In genomic region chr17:58334661-58335060, GRCh38 we compare ENCODE assay signal across 11 cellular contexts. TPM values are rescaled to one million over a fixed set of nuclear protein-coding genes. Genes with fewer than 3 reads are reported as not detected.
DNase-seq lines count a peak whose midpoint lies in the region; ATAC-seq and TF ChIP-seq lines count a peak whose summit lies in the region.
"Had no signal": no experiment of that assay in that cellular context is flagged by ENCODE, and none has a peak within 500 bp of the region (broad histone marks: within the 10 kb centered on the region; RNA-seq: fewer than 3 reads in every experiment).

No MANE protein-coding gene starts in this region.

- H3K4me3 ChIP-seq in GM12865 (ENCODE audit: low read depth, low read length), result peak overlapping the region; percentile 94
- peak overlapping the region; percentile 40 to 54 for H3K4me3 ChIP-seq in duodenal mucosa (ENCODE audit: low read depth in 1 of 2, low read length in 2 of 2)
- no peak overlapping the region for H3K4me3 ChIP-seq in sigmoid colon

- H3K27ac ChIP-seq in duodenal mucosa (ENCODE audit: low read depth, low read length) (peak overlapping the region; percentile 90), sigmoid colon (peak overlapping the region in 1 of 4 donors; percentile 88)

- TF ChIP-seq EP300 in sigmoid colon (IDR thresholded peaks at IDR 0.05), result no peak

- no peaks in the 10 kb centered on the region for H3K27me3 ChIP-seq in duodenal mucosa (ENCODE audit: control insufficient read depth in 1 of 2, insufficient read depth in 2 of 2, low read length in 2 of 2)
- H3K27me3 ChIP-seq in sigmoid colon, result peaks cover 0 to 32% (median 0%) of the 10 kb centered on the region in 3 donors

- no peak for ATAC-seq in HG02798 (IDR thresholded peaks at IDR 0.05; ENCODE audit: poor library complexity, unreplicated experiment)
- ATAC-seq: PC-3 had no signal

- intact Hi-C loops in sigmoid colon (cut with DNase I), result no loop called here

- no peak for TF ChIP-seq POLR2A in sigmoid colon (IDR thresholded peaks at IDR 0.05)

- WGBS in sigmoid colon, 2 donors, result 63 to 83% methylated on average over 9 of the region's 9 CpGs

- peaks cover 5 to 6% of the 10 kb centered on the region in 2 donors for H3K36me3 ChIP-seq in duodenal mucosa (ENCODE audit: control insufficient read depth in 1 of 2, insufficient read depth in 2 of 2, low read length in 2 of 2)
- no peaks in the 10 kb centered on the region for H3K36me3 ChIP-seq in sigmoid colon

- TF ChIP-seq CTCF in GM12865 (IDR thresholded peaks at IDR 0.05; ENCODE audit: insufficient read depth, low read depth, low read length, missing control alignments) (no peak), sigmoid colon (IDR thresholded peaks at IDR 0.05) (no peak)

- H3K4me1 ChIP-seq in duodenal mucosa (ENCODE audit: control insufficient read depth in 1 of 2, insufficient read depth in 2 of 2, low read length in 2 of 2) (peaks cover 49 to 54% of the 10 kb centered on the region in 2 donors), sigmoid colon (peaks cover 0 to 38% (median 30%) of the 10 kb centered on the region in 4 donors)

- peak overlapping the region; percentile 47 to 70 for H3K9ac ChIP-seq in duodenal mucosa (ENCODE audit: low read depth in 1 of 2, low read length in 2 of 2)

- H3K9me3 ChIP-seq in duodenal mucosa (ENCODE audit: control insufficient read depth in 1 of 2, low read length in 2 of 2), result no peaks in the 10 kb centered on the region
- no peaks in the 10 kb centered on the region for H3K9me3 ChIP-seq in sigmoid colon

- peak; percentile 57 for DNase-seq in GM12865 (ENCODE audit: low read depth)
- DNase-seq in NAMALWA (ENCODE audit: low spot score), result peak; percentile 53
- peak; percentile 56 for DNase-seq in sigmoid colon
- no peak for DNase-seq in ureter (ENCODE audit: low spot score)
- DNase-seq in NCI-H2196 treated with DMSO at 0.1 percent for 48 hours (lab: John Stamatoyannopoulos, UW; ENCODE audit: unreplicated experiment), result no peak
- DNase-seq: nucleus accumbens, PC-3 had no signal

RNA-seq across cellular contexts. Expression of gene TSPOAP1, which starts 6.1 kb away (rescaled TPM):
- total RNA-seq in sigmoid colon (10 to 100 TPM; 12.5 to 28.4 (median 17.0) TPM), ureter (21.0 TPM)
- 1 to 10 TPM in 2 of 3 donors, under 1 TPM in 1; 0.69 to 7.2 (median 3.6) TPM for polyA plus RNA-seq in sigmoid colon
- total RNA-seq: endothelial cell of umbilical vein, H4 had no signal
- polyA plus RNA-seq: endothelial cell of umbilical vein had no signal

RNA-seq across cellular contexts. Expression of gene SUPT4H1, which starts 17.3 kb away (rescaled TPM):
- total RNA-seq in sigmoid colon (10 to 100 TPM; 50.5 to 65.3 (median 57.4) TPM), ureter (55.2 TPM)
- polyA plus RNA-seq in sigmoid colon, result 100 to 1,000 TPM in 1 of 3 donors, 10 to 100 TPM in 2; 90.1 to 114 (median 99.3) TPM

RNA-seq across cellular contexts. Expression of gene MPO, which starts 53.9 kb away (rescaled TPM):
- under 1 TPM in 1 of 4 donors, not detected in 3; 0.36 TPM for total RNA-seq in sigmoid colon
- under 1 TPM in 1 of 3 donors, not detected in 2; 0.44 TPM for polyA plus RNA-seq in sigmoid colon
- total RNA-seq in ureter, result 0.23 TPM
- total RNA-seq: endothelial cell of umbilical vein, H4, PC-3 had no signal
- polyA plus RNA-seq: endothelial cell of umbilical vein had no signal

Comparison
In these comparisons a context has a peak if more than half of its experiments do, and no peak if none do; other contexts are left out.
1. DNase-seq: peak in GM12865 (single experiment), NAMALWA (single experiment) and sigmoid colon (single experiment); none in ureter (single experiment) and NCI-H2196 treated with DMSO at 0.1 percent for 48 hours (single experiment).
2. H3K4me3 ChIP-seq: peak in GM12865 (single experiment) and duodenal mucosa (2 of 2); none in sigmoid colon (0 of 4).